9 cellular contexts compared by ENCODE assay signal in the genomic region with DNA sequence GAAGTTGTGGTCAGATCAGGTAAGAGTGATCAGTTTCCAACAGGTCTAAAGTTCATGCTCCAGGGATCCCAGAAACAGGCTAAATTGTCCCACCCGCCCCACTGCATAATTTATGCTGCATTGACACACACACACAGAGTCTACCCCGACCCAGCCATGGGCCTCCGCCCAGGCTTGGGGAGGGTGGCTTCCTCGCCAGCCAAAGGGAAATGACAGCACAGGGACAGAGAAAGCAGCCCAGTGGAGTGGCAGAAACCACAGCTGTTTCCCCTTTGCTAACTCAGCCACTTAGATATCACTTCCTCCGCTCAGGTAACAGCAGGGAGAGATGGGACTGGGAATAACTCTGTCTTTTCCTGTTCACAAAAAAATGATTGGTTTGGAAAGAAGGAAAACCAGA. TPM values are rescaled to one million over a fixed set of nuclear protein-coding genes. Genes with fewer than 3 reads are reported as not detected.
DNase-seq lines count a peak whose midpoint lies in the region; ATAC-seq, FAIRE-seq and TF ChIP-seq lines count a peak whose summit lies in the region.
"Had no signal": no experiment of that assay in that cellular context is flagged by ENCODE, and none has a peak within 500 bp of the region (broad histone marks: within the 10 kb centered on the region; RNA-seq: fewer than 3 reads in every experiment).

No MANE protein-coding gene starts in this region.

- FAIRE-seq in endothelial cell of umbilical vein (lab: Jason Lieb, UNC) (peak; percentile 83), frontal cortex (lab: Jason Lieb, UNC) (no peak)

- H3K9me3 ChIP-seq in endothelial cell of umbilical vein (replicated peaks; ENCODE audit: control insufficient read depth, insufficient read depth, low read length): no peaks in the 10 kb centered on the region

- no TSS peak for BruUV-seq in endothelial cell of umbilical vein (replicated peaks; lab: Mats Ljungman, UMichigan)

- peak overlapping the region; percentile 2 to 58 (median 21) for H3K4me3 Mint-ChIP-seq in T-cell

- peak overlapping the region; percentile 57 for H2AFZ ChIP-seq in endothelial cell of umbilical vein (ENCODE audit: low read depth, low read length)

- intact Hi-C loops in endothelial cell of umbilical vein (cut with micrococcal nuclease): no loop called here

- no peak overlapping the region for H3K4me2 ChIP-seq in endothelial cell of umbilical vein (ENCODE audit: insufficient read depth, low read length)

- CTCF ChIA-PET in T-cell (lab: Charles Lee): interaction anchor here in 1 of 2 donors (1.0 kb wide), 1 partner anchor 12 kb away, joined by 3 read pairs; no protein-coding TSS in a partner anchor
- CTCF ChIA-PET in endothelial cell of umbilical vein (lab: Charles Lee): interaction anchor here (3.6 kb wide), 1 partner anchor 133 kb away, joined by 13 read pairs; no protein-coding TSS in a partner anchor

- H3K36me3 ChIP-seq in endothelial cell of umbilical vein (ENCODE audit: control insufficient read depth in 2 of 2, extremely low read depth in 1 of 2, insufficient read depth in 2 of 2, low read length in 2 of 2): no peaks in the 10 kb centered on the region

- H3K9me1 ChIP-seq in endothelial cell of umbilical vein (replicated peaks; ENCODE audit: control insufficient read depth, extremely low read depth, insufficient read depth, low read length): no peaks in the 10 kb centered on the region

- POLR2A ChIA-PET in T-cell (lab: Charles Lee) (no interaction called here), endothelial cell of umbilical vein (lab: Charles Lee) (no interaction called here)

- ATAC-seq in GM21576 (IDR thresholded peaks at IDR 0.05; ENCODE audit: unreplicated experiment) (peak; percentile 59), T-cell (replicated peaks in 1 of 4) (peak; percentile 87 to 99 (median 98))

- dilution Hi-C loops in endothelial cell of umbilical vein (cut with MboI; ENCODE audit: extremely low pct_ligation_motif_present, low sequenced_read_pairs): no loop called here

- TF ChIP-seq CTCF in endothelial cell of umbilical vein (IDR thresholded peaks at IDR 0.05; ENCODE audit: extremely low read depth in 1 of 2, insufficient read depth in 1 of 2, low read depth in 1 of 2, low read length in 2 of 2): no peak

- peaks cover 2% of the 10 kb centered on the region for H3K79me2 ChIP-seq in endothelial cell of umbilical vein (ENCODE audit: control insufficient read depth, insufficient read depth, low read length)

- no peaks in the 10 kb centered on the region for H3K27me3 ChIP-seq in endothelial cell of umbilical vein (ENCODE audit: control insufficient read depth in 2 of 2, insufficient read depth in 2 of 2, low read length in 2 of 2)

- H3K9ac ChIP-seq in endothelial cell of umbilical vein (replicated peaks; ENCODE audit: extremely low read depth, insufficient read depth, low read length): no peak overlapping the region

- peaks cover 4 to 7% of the 10 kb centered on the region in 2 donors for H3K27me3 Mint-ChIP-seq in T-cell

- no peaks in the 10 kb centered on the region for H3K9me3 Mint-ChIP-seq in T-cell

- no peak overlapping the region for H3K4me3 ChIP-seq in endothelial cell of umbilical vein (replicated peaks in 1 of 3; ENCODE audit: insufficient read depth in 1 of 3, low read depth in 1 of 3, low read length in 3 of 3)

- TF ChIP-seq POLR2A in endothelial cell of umbilical vein (IDR thresholded peaks at IDR 0.05; ENCODE audit: low read depth, low read length): no peak

- DNase-seq in T-cell (peak in 28 of 34 experiments; percentile 9 to 57 (median 26)), endothelial cell of umbilical vein (ENCODE audit: low read depth, low spot score) (peak; percentile 34), HuH-7 (ENCODE audit: low spot score) (no peak), frontal cortex (ENCODE audit: low spot score in 2 of 2) (no peak), dedifferentiated amniotic fluid mesenchymal stem cell (ENCODE audit: extremely low spot score) (no peak)
- DNase-seq in stimulated activated CD4-positive, alpha-beta T cell treated with anti-CD3 and anti-CD28 coated beads, Interleukin-4, amount 100 ng/mL, for 1 hour: peak; percentile 22
- DNase-seq in activated CD8-positive, alpha-beta memory T cell treated with anti-CD3 and anti-CD28 coated beads, Interleukin-2, amount 50 U/mL, for 48 hours: no peak
- DNase-seq: NCI-H1092 treated with DMSO at 0.1 percent for 48 hours had no signal

- H3K27ac Mint-ChIP-seq in T-cell: peak overlapping the region; percentile 64 to 80

- H3K36me3 Mint-ChIP-seq in T-cell: no peaks in the 10 kb centered on the region

- no peaks in the 10 kb centered on the region for H4K20me1 ChIP-seq in endothelial cell of umbilical vein (replicated peaks; ENCODE audit: control insufficient read depth, extremely low read depth, insufficient read depth, low read length)

- peaks cover 28% of the 10 kb centered on the region for H3K4me1 ChIP-seq in endothelial cell of umbilical vein (ENCODE audit: control insufficient read depth, extremely low read depth, insufficient read depth, low read length)

- H3K27ac ChIP-seq in endothelial cell of umbilical vein (ENCODE audit: insufficient read depth, low read depth, low read length): peak overlapping the region; percentile 23

- peaks cover 19 to 26% (median 26%) of the 10 kb centered on the region in 3 donors for H3K4me1 Mint-ChIP-seq in T-cell

TF ChIP-seq in endothelial cell of umbilical vein, 7 proteins besides CTCF, POLR2A, EP300 and RAD21:
- TF ChIP-seq POLR2AphosphoS5 (IDR thresholded peaks at IDR 0.05; ENCODE audit: insufficient read depth, low read depth, low read length) (no peak), EZH2 (IDR thresholded peaks at IDR 0.05; ENCODE audit: borderline replicate concordance, low read depth, low read length, severe bottlenecking) (no peak), JUN (IDR thresholded peaks at IDR 0.05; ENCODE audit: borderline replicate concordance, insufficient read depth, insufficient read length, low read depth) (no peak), MYC (IDR thresholded peaks at IDR 0.05; ENCODE audit: low read depth, low read length) (no peak), GATA2 (IDR thresholded peaks at IDR 0.05; ENCODE audit: insufficient read depth, insufficient read length, low read depth, low read length) (no peak)
- TF ChIP-seq, protein P1, sequence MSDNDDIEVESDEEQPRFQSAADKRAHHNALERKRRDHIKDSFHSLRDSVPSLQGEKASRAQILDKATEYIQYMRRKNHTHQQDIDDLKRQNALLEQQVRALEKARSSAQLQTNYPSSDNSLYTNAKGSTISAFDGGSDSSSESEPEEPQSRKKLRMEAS (IDR thresholded peaks at IDR 0.05; ENCODE audit: insufficient read depth, insufficient read length): no peak

RNA-seq across cellular contexts. Expression of gene SH3PXD2A, which starts 9.4 kb away (rescaled TPM):
- 10 to 100 TPM in 2 of 5 donors, 1 to 10 TPM in 3; 5.8 to 11.8 (median 9.8) TPM for total RNA-seq in T-cell
- 5.1 and 6.6 TPM in 2 replicates for total RNA-seq in endothelial cell of umbilical vein
- 1.3 and 1.4 TPM in 2 replicates for polyA plus RNA-seq in endothelial cell of umbilical vein
- 1.4 and 1.7 TPM in 2 replicates for polyA plus RNA-seq in endothelial cell of umbilical vein (2011; cell fraction: cytosol; rRNA removed)
- 4.3 and 4.8 TPM in 2 replicates for polyA plus RNA-seq in endothelial cell of umbilical vein (2011; cell fraction: nucleus; rRNA removed)
- polyA plus RNA-seq in endothelial cell of umbilical vein (2012): 5.7 and 6.1 TPM in 2 replicates
- polyA minus RNA-seq in endothelial cell of umbilical vein: 3.3 and 3.7 TPM in 2 replicates
- polyA minus RNA-seq in endothelial cell of umbilical vein (2011; cell fraction: cytosol; rRNA and poly(A)+ RNA removed): 12.9 TPM
- 3.1 and 3.5 TPM in 2 replicates for polyA minus RNA-seq in endothelial cell of umbilical vein (2011; cell fraction: nucleus; rRNA and poly(A)+ RNA removed)
- 6.1 TPM for total RNA-seq in frontal cortex

Comparison
In these comparisons a context has a peak if more than half of its experiments do, and no peak if none do; other contexts are left out.
1. DNase-seq: peak in T-cell (28 of 34), endothelial cell of umbilical vein (single experiment) and stimulated activated CD4-positive, alpha-beta T cell treated with anti-CD3 and anti-CD28 coated beads, Interleukin-4, amount 100 ng/mL, for 1 hour (single experiment); none in HuH-7 (single experiment), activated CD8-positive, alpha-beta memory T cell treated with anti-CD3 and anti-CD28 coated beads, Interleukin-2, amount 50 U/mL, for 48 hours (single experiment), frontal cortex (0 of 2) and dedifferentiated amniotic fluid mesenchymal stem cell (single experiment).